19 cellular contexts compared by ENCODE assay signal in genomic region chr20:31948008-31948407, GRCh38. TPM values are rescaled to one million over a fixed set of nuclear protein-coding genes. Genes with fewer than 3 reads are reported as not detected.
"Had no signal": no experiment of that assay in that cellular context is flagged by ENCODE, and none has a peak within 500 bp of the region (broad histone marks: within the 10 kb centered on the region; RNA-seq: fewer than 3 reads in every experiment).

No MANE protein-coding gene starts in this region.

- H3K9me3 Mint-ChIP-seq: neural progenitor cell, T-cell had no signal

- DNase-seq: activated gamma-delta T cell treated with Interleukin-2 at 50 U/mL for 16 hours, left cardiac atrium, lower lobe of right lung, stomach, T-cell, T-helper 9 cell, testis, upper lobe of left lung had no signal

- H3K27me3 Mint-ChIP-seq: T-cell had no signal

- H3K9me3 ChIP-seq: lower lobe of right lung, testis had no signal

- H3K27ac Mint-ChIP-seq: mesothelial cell of epicardium, neural progenitor cell, T-cell had no signal

- H3K9ac ChIP-seq: neural progenitor cell had no signal

- H3K4me3 Mint-ChIP-seq: mesothelial cell of epicardium, T-cell had no signal

- H3K27me3 ChIP-seq: gastroesophageal sphincter, neural progenitor cell, stomach, testis, upper lobe of left lung had no signal

- FAIRE-seq: astrocyte, bronchial epithelial cell had no signal

- H2AFZ ChIP-seq: neural progenitor cell had no signal

- H3K4me2 ChIP-seq: neural progenitor cell had no signal

- ATAC-seq: activated CD4-positive, CD25-positive, alpha-beta regulatory T cell treated with anti-CD3 and anti-CD28 coated beads, Interleukin-2, amount 50 U/mL, for 24 hours; gastroesophageal sphincter; left cardiac atrium; lower lobe of right lung; sciatic nerve; T-cell had no signal

- H3K27ac ChIP-seq: epithelial cell of prostate, gastroesophageal sphincter, lower lobe of right lung, neural progenitor cell, stomach, testis, upper lobe of left lung had no signal

- H3K4me3 ChIP-seq: gastroesophageal sphincter, lower lobe of right lung, neural progenitor cell, stomach, testis, upper lobe of left lung had no signal

RNA-seq across cellular contexts. Expression of gene XKR7, which starts 19.9 kb away (rescaled TPM):
- total RNA-seq: bronchial epithelial cell, dermis microvascular lymphatic vessel endothelial cell, left cardiac atrium, osteocyte, pulmonary artery endothelial cell, sciatic nerve, T-cell had no signal
